16 cellular contexts compared by ENCODE assay signal in the genomic region with DNA sequence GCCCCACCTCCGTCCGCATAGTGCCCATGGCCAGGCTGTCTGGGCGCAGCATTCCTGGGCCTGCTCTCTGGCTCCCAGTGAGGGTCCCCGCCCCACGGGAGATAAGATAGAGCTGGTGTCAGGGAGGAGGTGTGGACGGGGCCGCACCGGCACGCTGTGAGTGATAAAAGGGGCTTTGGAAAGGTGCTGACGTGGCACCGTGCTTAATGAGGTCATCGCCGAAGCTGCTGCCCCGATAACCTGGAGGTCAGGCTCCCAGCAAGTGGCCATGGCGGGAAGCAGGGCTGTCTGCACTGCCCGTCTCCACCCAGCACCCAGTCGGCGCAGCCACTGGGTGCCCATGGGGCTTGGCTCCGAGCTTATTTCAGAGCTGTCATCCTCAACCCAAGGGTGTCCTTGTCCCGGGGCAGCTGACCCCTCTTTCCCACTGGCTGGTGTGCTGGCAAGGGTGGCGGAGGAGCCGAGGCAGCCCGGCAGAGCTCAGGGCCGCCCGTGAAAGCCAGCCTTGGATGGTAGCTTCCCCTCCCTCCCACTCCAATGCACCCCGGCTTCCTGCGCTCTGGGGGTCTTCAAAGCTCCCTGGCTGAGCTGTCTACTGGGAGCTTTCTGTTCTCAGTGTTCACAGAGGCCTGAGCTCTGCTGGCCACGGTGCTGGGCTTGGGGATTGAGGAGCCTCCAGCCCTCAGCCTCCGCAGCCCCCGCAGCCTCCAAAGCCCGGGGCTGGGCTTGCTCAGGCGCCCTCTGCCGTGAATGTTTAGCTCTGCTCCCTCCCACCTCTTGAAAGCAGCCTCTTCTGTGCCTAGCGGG.
DNase-seq lines count a peak whose midpoint lies in the region; ATAC-seq and TF ChIP-seq lines count a peak whose summit lies in the region.
"Had no signal": no experiment of that assay in that cellular context is flagged by ENCODE, and none has a peak within 500 bp of the region (broad histone marks: within the 10 kb centered on the region; RNA-seq: fewer than 3 reads in every experiment).

No MANE protein-coding gene starts in this region.

- no peak overlapping the region for H3K4me3 Mint-ChIP-seq in endodermal cell
- H3K4me3 Mint-ChIP-seq: activated T-helper 1 cell treated with anti-CD3 and anti-CD28 coated beads, Interleukin-12 subunit alpha, Interleukin-12 subunit beta, Interleukin-2, Interleukin-4 antibody, amounts not matched to agents 30 ng/mL and 10 ng/mL and 1 ng/mL, durations not matched to agents 14 hours and 24 hours and 36 hours; memory B cell had no signal

- ATAC-seq in sciatic nerve (no peak), HG02571 (IDR thresholded peaks at IDR 0.05; ENCODE audit: unreplicated experiment) (no peak)
- ATAC-seq: activated CD4-positive, CD25-positive, alpha-beta regulatory T cell treated with anti-CD3 and anti-CD28 coated beads, Interleukin-2, amount 50 U/mL, for 24 hours; gastrocnemius medialis had no signal

- no peaks in the 10 kb centered on the region for H3K27me3 ChIP-seq in endodermal cell (ENCODE audit: control insufficient read depth, insufficient read depth, low read length, poor library complexity, severe bottlenecking)
- H3K27me3 ChIP-seq: colonic mucosa, right lobe of liver had no signal

- no peaks in the 10 kb centered on the region for H3K36me3 Mint-ChIP-seq in endodermal cell (ENCODE audit: low read depth)

- H3K4me3 ChIP-seq in endodermal cell (ENCODE audit: low read length), result no peak overlapping the region
- H3K4me3 ChIP-seq: colonic mucosa, gastrocnemius medialis, right lobe of liver had no signal

- TF ChIP-seq CTCF in endodermal cell (conservative IDR thresholded peaks at IDR 0.05), result peak; percentile 55

- peak overlapping the region; percentile 11 for H3K27ac ChIP-seq in endodermal cell (ENCODE audit: low read depth, low read length)
- H3K27ac ChIP-seq: colonic mucosa, right lobe of liver had no signal

- H3K9me3 ChIP-seq in endodermal cell (ENCODE audit: control insufficient read depth, low read length), result peaks cover 7% of the 10 kb centered on the region
- H3K9me3 ChIP-seq: colonic mucosa, right lobe of liver had no signal

- no peaks in the 10 kb centered on the region for H3K27me3 Mint-ChIP-seq in endodermal cell (ENCODE audit: insufficient read depth)

- peaks cover 11% of the 10 kb centered on the region for H3K4me1 Mint-ChIP-seq in endodermal cell
- H3K4me1 Mint-ChIP-seq: memory B cell had no signal

- H3K9me3 Mint-ChIP-seq in endodermal cell, result peaks cover 9% of the 10 kb centered on the region

- DNase-seq in NCI-H82 (lab: John Stamatoyannopoulos, UW), result peak; percentile 11
- DNase-seq in NCI-H82 treated with DMSO at 0.1 percent for 48 hours (lab: John Stamatoyannopoulos, UW; ENCODE audit: unreplicated experiment), result no peak
- peak; percentile 70 for DNase-seq in endodermal cell
- DNase-seq in mucosa of gallbladder (ENCODE audit: low spot score), result peak; percentile 73
- no peak for DNase-seq in sciatic nerve (ENCODE audit: low spot score)
- DNase-seq in NCI-H2029 treated with DMSO at 0.1 percent for 48 hours (lab: John Stamatoyannopoulos, UW), result no peak
- no peak for DNase-seq in glomerular visceral epithelial cell (ENCODE audit: extremely low spot score)
- DNase-seq: ACHN, colonic mucosa, gastrocnemius medialis, KG1, right lobe of liver had no signal

- 75 to 85% methylated on average over 9 to 34 of the region's 34 CpGs for WGBS in endodermal cell (ENCODE audit: insufficient coverage in 1 of 2, insufficient read length in 1 of 2), 2 experiments

- H3K9ac ChIP-seq in endodermal cell (ENCODE audit: extremely low read depth, low read length, poor library complexity, severe bottlenecking), result no peak overlapping the region

- intact Hi-C loops in sciatic nerve (cut with DNase I), result no loop called here

- H3K4me1 ChIP-seq in endodermal cell (ENCODE audit: control insufficient read depth, insufficient read depth, low read length), result peaks cover 19% of the 10 kb centered on the region
- H3K4me1 ChIP-seq: right lobe of liver had no signal

- no peak overlapping the region for H3K27ac Mint-ChIP-seq in endodermal cell
- H3K27ac Mint-ChIP-seq: activated T-helper 1 cell treated with anti-CD3 and anti-CD28 coated beads, Interleukin-12 subunit alpha, Interleukin-12 subunit beta, Interleukin-2, Interleukin-4 antibody, amounts not matched to agents 30 ng/mL and 10 ng/mL and 1 ng/mL, durations not matched to agents 14 hours and 24 hours and 36 hours; memory B cell had no signal

- no peaks in the 10 kb centered on the region for H3K36me3 ChIP-seq in endodermal cell (ENCODE audit: control insufficient read depth, insufficient read depth, low read length)
- H3K36me3 ChIP-seq: colonic mucosa, gastrocnemius medialis, right lobe of liver had no signal

Comparison
In these comparisons a context has a peak if more than half of its experiments do, and no peak if none do; other contexts are left out.
1. DNase-seq: peak in NCI-H82 (single experiment), endodermal cell (single experiment) and mucosa of gallbladder (single experiment); none in NCI-H82 treated with DMSO at 0.1 percent for 48 hours (single experiment), sciatic nerve (single experiment), NCI-H2029 treated with DMSO at 0.1 percent for 48 hours (single experiment) and glomerular visceral epithelial cell (single experiment).